Comparison of ENCODE assay signal across 8 cellular contexts in genomic region chr7:30476401-30477145, GRCh38. TPM values are rescaled to one million over a fixed set of nuclear protein-coding genes. Genes with fewer than 3 reads are reported as not detected.
DNase-seq lines count a peak whose midpoint lies in the region; ATAC-seq and TF ChIP-seq lines count a peak whose summit lies in the region.

No MANE protein-coding gene starts in this region.

- no peaks in the 10 kb centered on the region for H3K27me3 Mint-ChIP-seq in activated T-cell treated with anti-CD3 and anti-CD28 coated beads, Interleukin-2, amount 50 U/mL, for 72 hours (ENCODE audit: low read depth)
- no peaks in the 10 kb centered on the region for H3K27me3 Mint-ChIP-seq in nephron progenitor cell (ENCODE audit: low read depth, poor library complexity)

- H3K4me1 Mint-ChIP-seq in activated T-cell treated with anti-CD3 and anti-CD28 coated beads, Interleukin-2, amount 50 U/mL, for 72 hours (ENCODE audit: low read depth) = peaks cover 80% of the 10 kb centered on the region
- H3K4me1 Mint-ChIP-seq in stimulated activated effector memory CD8-positive, alpha-beta T cell treated with anti-CD3 and anti-CD28 coated beads, Interleukin-12 subunit alpha, Interleukin-12 subunit beta, amount 100 ng/mL, for 72 hours = peaks cover 55% of the 10 kb centered on the region
- H3K4me1 Mint-ChIP-seq in nephron progenitor cell = peaks cover 27% of the 10 kb centered on the region

- WGBS in esophagus muscularis mucosa = 81% methylated on average over 11 of the region's 11 CpGs
- 83 to 92% methylated on average over 11 of the region's 11 CpGs for WGBS in testis, 2 donors

- peak overlapping the region; percentile 90 to 97 (median 94) for H3K27ac ChIP-seq in esophagus muscularis mucosa (replicated peaks in 1 of 4)
- H3K27ac ChIP-seq in testis = no peak overlapping the region

- H3K4me1 ChIP-seq in esophagus muscularis mucosa (peaks cover 71 to 78% (median 74%) of the 10 kb centered on the region in 4 donors), testis (peaks cover 17% of the 10 kb centered on the region)

- no peak for DNase-seq in activated T-cell treated with anti-CD3 and anti-CD28 coated beads, Interleukin-2, amount 50 U/mL, for 72 hours
- DNase-seq in activated T-cell treated with anti-CD3 and anti-CD28 coated beads for 4 hours (no peak), NCI-H2196 (lab: John Stamatoyannopoulos, UW; ENCODE audit: unreplicated experiment) (peak; percentile 42), esophagus muscularis mucosa (ENCODE audit: extremely low spot score) (no peak), nephron progenitor cell (no peak), testis (no peak)
- peak in 1 of 2 donors; percentile 43 for DNase-seq in stimulated activated effector memory CD8-positive, alpha-beta T cell treated with anti-CD3 and anti-CD28 coated beads, Interleukin-12 subunit alpha, Interleukin-12 subunit beta, amount 100 ng/mL, for 72 hours (ENCODE audit: low spot score in 2 of 2)

- H3K27me3 ChIP-seq in esophagus muscularis mucosa (no peaks in the 10 kb centered on the region), testis (no peaks in the 10 kb centered on the region)

- peaks cover 2 to 5% of the 10 kb centered on the region in 2 donors for H3K36me3 Mint-ChIP-seq in activated T-cell treated with anti-CD3 and anti-CD28 coated beads, Interleukin-2, amount 50 U/mL, for 72 hours (ENCODE audit: insufficient read depth in 2 of 2)
- H3K36me3 Mint-ChIP-seq in stimulated activated effector memory CD8-positive, alpha-beta T cell treated with anti-CD3 and anti-CD28 coated beads, Interleukin-12 subunit alpha, Interleukin-12 subunit beta, amount 100 ng/mL, for 72 hours = no peaks in the 10 kb centered on the region
- no peaks in the 10 kb centered on the region for H3K36me3 Mint-ChIP-seq in nephron progenitor cell (ENCODE audit: low read depth)

- TF ChIP-seq EP300 in esophagus muscularis mucosa (IDR thresholded peaks at IDR 0.05) = no peak

- H3K4me3 ChIP-seq in esophagus muscularis mucosa (peak overlapping the region in 2 of 4 donors; percentile 1 to 82), testis (no peak overlapping the region)

- H3K9me3 Mint-ChIP-seq in activated T-cell treated with anti-CD3 and anti-CD28 coated beads, Interleukin-2, amount 50 U/mL, for 72 hours = no peaks in the 10 kb centered on the region
- H3K9me3 Mint-ChIP-seq in stimulated activated effector memory CD8-positive, alpha-beta T cell treated with anti-CD3 and anti-CD28 coated beads, Interleukin-12 subunit alpha, Interleukin-12 subunit beta, amount 100 ng/mL, for 72 hours = no peaks in the 10 kb centered on the region
- H3K9me3 Mint-ChIP-seq in nephron progenitor cell = no peaks in the 10 kb centered on the region

- intact Hi-C loops in esophagus muscularis mucosa (cut with DNase I) = loop anchor here (10.0 kb wide), 1 partner anchor 192 kb away; the partner anchor contains the start of gene ZNRF2
- intact Hi-C loops in testis (cut with DNase I; ENCODE audit: low total_unique reads) = no loop called here

- H3K36me3 ChIP-seq in esophagus muscularis mucosa = peaks cover 0 to 5% (median 0%) of the 10 kb centered on the region in 4 donors
- no peaks in the 10 kb centered on the region for H3K36me3 ChIP-seq in testis (ENCODE audit: low read depth, missing control alignments)

- TF ChIP-seq POLR2A in esophagus muscularis mucosa (IDR thresholded peaks at IDR 0.05; ENCODE audit: low read depth) = no peak
- TF ChIP-seq POLR2A in testis (IDR thresholded peaks at IDR 0.05) = no peak

- peak overlapping the region; percentile 96 for H3K4me3 Mint-ChIP-seq in activated T-cell treated with anti-CD3 and anti-CD28 coated beads, Interleukin-2, amount 50 U/mL, for 72 hours
- H3K4me3 Mint-ChIP-seq in stimulated activated effector memory CD8-positive, alpha-beta T cell treated with anti-CD3 and anti-CD28 coated beads, Interleukin-12 subunit alpha, Interleukin-12 subunit beta, amount 100 ng/mL, for 72 hours = peak overlapping the region; percentile 88
- no peak overlapping the region for H3K4me3 Mint-ChIP-seq in nephron progenitor cell

- H3K27ac Mint-ChIP-seq in activated T-cell treated with anti-CD3 and anti-CD28 coated beads, Interleukin-2, amount 50 U/mL, for 72 hours = peak overlapping the region; percentile 52
- H3K27ac Mint-ChIP-seq in stimulated activated effector memory CD8-positive, alpha-beta T cell treated with anti-CD3 and anti-CD28 coated beads, Interleukin-12 subunit alpha, Interleukin-12 subunit beta, amount 100 ng/mL, for 72 hours = no peak overlapping the region
- no peak overlapping the region for H3K27ac Mint-ChIP-seq in nephron progenitor cell

- ATAC-seq in activated T-cell treated with anti-CD3 and anti-CD28 coated beads, Interleukin-2, amount 50 U/mL, for 72 hours (replicated peaks in 1 of 2) = no peak
- no peak for ATAC-seq in stimulated activated effector memory CD8-positive, alpha-beta T cell treated with anti-CD3 and anti-CD28 coated beads, Interleukin-12 subunit alpha, Interleukin-12 subunit beta, amount 100 ng/mL, for 72 hours
- ATAC-seq in HG02588 (IDR thresholded peaks at IDR 0.05; ENCODE audit: unreplicated experiment) = no peak

- no peaks in the 10 kb centered on the region for H3K9me3 ChIP-seq in esophagus muscularis mucosa
- no peaks in the 10 kb centered on the region for H3K9me3 ChIP-seq in testis

- TF ChIP-seq CTCF in esophagus muscularis mucosa (IDR thresholded peaks at IDR 0.05) (no peak), nephron progenitor cell (IDR thresholded peaks at IDR 0.05) (no peak), testis (IDR thresholded peaks at IDR 0.05) (no peak)

RNA-seq across cellular contexts. Expression of gene NOD1, which starts 2.0 kb away (rescaled TPM):
- total RNA-seq in activated T-cell treated with anti-CD3 and anti-CD28 coated beads, Interleukin-2, amount 50 U/mL, for 72 hours = 10 to 100 TPM; 16.0 to 17.8 TPM
- total RNA-seq in esophagus muscularis mucosa = 10 to 100 TPM; 11.6 to 22.0 (median 13.0) TPM
- 10 to 100 TPM; 11.9 to 12.9 TPM for total RNA-seq in testis
- 4.6 TPM for polyA plus RNA-seq in testis (ENCODE audit: insufficient read depth, low read depth, low replicate concordance)

RNA-seq across cellular contexts. Expression of gene GGCT, which starts 28.1 kb away (rescaled TPM):
- total RNA-seq in activated T-cell treated with anti-CD3 and anti-CD28 coated beads, Interleukin-2, amount 50 U/mL, for 72 hours = 10 to 100 TPM; 65.7 to 84.4 TPM
- total RNA-seq in esophagus muscularis mucosa = 10 to 100 TPM; 10.8 to 39.9 (median 17.8) TPM
- 10 to 100 TPM; 14.7 to 17.8 TPM for total RNA-seq in testis
- polyA plus RNA-seq in testis (ENCODE audit: insufficient read depth, low read depth, low replicate concordance) = 21.8 TPM

Comparison
In these comparisons a context has a peak if more than half of its experiments do, and no peak if none do; other contexts are left out.
1. H3K27ac ChIP-seq: peak in esophagus muscularis mucosa (4 of 4); none in testis (0 of 2).